Comparison of ENCODE assay signal across 8 cellular contexts in genomic region chr1:206203364-206204158, GRCh38. TPM values are rescaled to one million over a fixed set of nuclear protein-coding genes. Genes with fewer than 3 reads are reported as not detected.
DNase-seq lines count a peak whose midpoint lies in the region; ATAC-seq and TF ChIP-seq lines count a peak whose summit lies in the region.
"Not testable (repeated sequence)": the region's sequence is repeated elsewhere in the genome, so short reads cannot be mapped to it uniquely, and the experiment has no call there.

Gene SRGAP2 (plus strand): TSS chr1:206203541. CDS start chr1:206205971, 2,430 bp downstream.

- H2BK5ac ChIP-seq in trophoblast cell (ENCODE audit: low read depth, low read length, poor library complexity), result not testable (repeated sequence)

- not testable (repeated sequence) for H3K9me3 ChIP-seq in trophoblast cell (ENCODE audit: insufficient read depth, low read depth, low read length); suprapubic skin

- peak within 1 kb of the TSS; percentile 62 for H3K27ac ChIP-seq in trophoblast cell (ENCODE audit: low read depth, low read length)
- H3K27ac ChIP-seq in suprapubic skin, result peak within 1 kb of the TSS; percentile 90

- peak within 1 kb of the TSS; percentile 62 for H3K4me2 ChIP-seq in trophoblast cell (ENCODE audit: low read length)

- not testable (repeated sequence) for H3K23ac ChIP-seq in trophoblast cell (ENCODE audit: low read length)

- H3K18ac ChIP-seq in trophoblast cell (ENCODE audit: low read length), result not testable (repeated sequence)

- not testable (repeated sequence) for H3K4me1 ChIP-seq in trophoblast cell (ENCODE audit: control insufficient read depth in 1 of 2, insufficient read depth in 2 of 2, low read length in 2 of 2); suprapubic skin

- H2AK5ac ChIP-seq in trophoblast cell (ENCODE audit: low read length), result not testable (repeated sequence)

- not testable (repeated sequence) for H3K4ac ChIP-seq in trophoblast cell (ENCODE audit: low read depth, low read length)

- not testable (repeated sequence) for H3K9ac ChIP-seq in trophoblast cell (ENCODE audit: low read length)

- not testable (repeated sequence) for H3K36me3 ChIP-seq in trophoblast cell (ENCODE audit: control insufficient read depth in 1 of 2, insufficient read depth in 2 of 2, low read length in 2 of 2); suprapubic skin

- ATAC-seq in HG03039 (IDR thresholded peaks at IDR 0.05; ENCODE audit: unreplicated experiment) (peak; percentile 5), left cardiac atrium (peak; percentile 20 to 60)

- H3K14ac ChIP-seq in trophoblast cell (ENCODE audit: low read length), result peak within 1 kb of the TSS; percentile 53

- intact Hi-C loops in left cardiac atrium (cut with DNase I), result not testable (repeated sequence)

- not testable (repeated sequence) for H2BK120ac ChIP-seq in trophoblast cell (ENCODE audit: insufficient read depth, low read length, poor library complexity)

- not testable (repeated sequence) for H4K91ac ChIP-seq in trophoblast cell (ENCODE audit: low read depth, low read length)

- H3K79me2 ChIP-seq in trophoblast cell (ENCODE audit: control insufficient read depth, insufficient read depth, low read length, poor library complexity), result not testable (repeated sequence)

- not testable (repeated sequence) for H3K27me3 ChIP-seq in trophoblast cell (ENCODE audit: insufficient read depth, low read length); suprapubic skin

- H4K8ac ChIP-seq in trophoblast cell (ENCODE audit: low read depth, low read length), result not testable (repeated sequence)

- TF ChIP-seq EP300 in suprapubic skin (IDR thresholded peaks at IDR 0.05), result not testable (repeated sequence)

- in situ Hi-C loops in astrocyte of the spinal cord (cut with HindIII; ENCODE audit: low sequenced_read_pairs), result not testable (repeated sequence)

- not testable (repeated sequence) for H3K79me1 ChIP-seq in trophoblast cell (ENCODE audit: low read length)

- H4K12ac ChIP-seq in trophoblast cell (ENCODE audit: low read depth, low read length), result not testable (repeated sequence)

- no CpG with 5 or more reads among the region's 63 CpGs for WGBS in trophoblast cell (ENCODE audit: extremely low coverage, insufficient coverage, insufficient read length)
- WGBS in suprapubic skin, result no CpG with 5 or more reads among the region's 63 CpGs

- not testable (repeated sequence) for TF ChIP-seq POLR2A in suprapubic skin (IDR thresholded peaks at IDR 0.05)

- TF ChIP-seq CTCF in astrocyte of the spinal cord (IDR thresholded peaks at IDR 0.05; ENCODE audit: low read depth, low read length); suprapubic skin (IDR thresholded peaks at IDR 0.05): not testable (repeated sequence)

- DNase-seq in NCI-H2196 (lab: John Stamatoyannopoulos, UW; ENCODE audit: unreplicated experiment) (peak; percentile 18), UCSD-AML1 (lab: John Stamatoyannopoulos, UW; ENCODE audit: unreplicated experiment) (peak; percentile 39), astrocyte of the spinal cord (ENCODE audit: low read depth, low spot score) (peak; percentile 71), left cardiac atrium (peak; percentile 75), trophoblast cell (peak; percentile 40 to 50), suprapubic skin (ENCODE audit: low spot score in 2 of 2) (peak; percentile 82 to 83)

- H3K4me3 ChIP-seq in GM08714 (ENCODE audit: low read length) (peak within 1 kb of the TSS; percentile 79; the same call in 1 of the 2 replicates), astrocyte of the spinal cord (ENCODE audit: low read depth, low read length) (peak within 1 kb of the TSS; percentile 49), trophoblast cell (ENCODE audit: low read depth, low read length) (peak within 1 kb of the TSS; percentile 72), suprapubic skin (peak within 1 kb of the TSS; percentile 59)

- not testable (repeated sequence) for H2BK12ac ChIP-seq in trophoblast cell (ENCODE audit: low read length)

- peak within 1 kb of the TSS; percentile 78 for H2AFZ ChIP-seq in trophoblast cell (ENCODE audit: insufficient read depth, low read length, poor library complexity)

RNA-seq across cellular contexts. Expression of gene SRGAP2, which starts in this region (rescaled TPM):
- total RNA-seq in left cardiac atrium (10 to 100 TPM; 31.3 to 31.9 TPM), suprapubic skin (100 to 1,000 TPM in 3 of 4 donors, 10 to 100 TPM in 1; 80.1 to 178 (median 116) TPM)
- polyA plus RNA-seq in trophoblast cell (2013), result 36.0 and 36.6 TPM in 2 replicates

Comparison
In these comparisons a context has a peak if more than half of its experiments do, and no peak if none do; other contexts are left out.
1. Peak in every context shown above with its lines: DNase-seq, ATAC-seq, H3K4me3 ChIP-seq and H3K27ac ChIP-seq.
2. DNase-seq: peak in every context shown above with its lines; median percentile 82 in suprapubic skin; 75 in left cardiac atrium; 71 in astrocyte of the spinal cord; 45 in trophoblast cell; 39 in UCSD-AML1; 18 in NCI-H2196.